Comparison of ENCODE assay signal across 8 cellular contexts in the genomic region with DNA sequence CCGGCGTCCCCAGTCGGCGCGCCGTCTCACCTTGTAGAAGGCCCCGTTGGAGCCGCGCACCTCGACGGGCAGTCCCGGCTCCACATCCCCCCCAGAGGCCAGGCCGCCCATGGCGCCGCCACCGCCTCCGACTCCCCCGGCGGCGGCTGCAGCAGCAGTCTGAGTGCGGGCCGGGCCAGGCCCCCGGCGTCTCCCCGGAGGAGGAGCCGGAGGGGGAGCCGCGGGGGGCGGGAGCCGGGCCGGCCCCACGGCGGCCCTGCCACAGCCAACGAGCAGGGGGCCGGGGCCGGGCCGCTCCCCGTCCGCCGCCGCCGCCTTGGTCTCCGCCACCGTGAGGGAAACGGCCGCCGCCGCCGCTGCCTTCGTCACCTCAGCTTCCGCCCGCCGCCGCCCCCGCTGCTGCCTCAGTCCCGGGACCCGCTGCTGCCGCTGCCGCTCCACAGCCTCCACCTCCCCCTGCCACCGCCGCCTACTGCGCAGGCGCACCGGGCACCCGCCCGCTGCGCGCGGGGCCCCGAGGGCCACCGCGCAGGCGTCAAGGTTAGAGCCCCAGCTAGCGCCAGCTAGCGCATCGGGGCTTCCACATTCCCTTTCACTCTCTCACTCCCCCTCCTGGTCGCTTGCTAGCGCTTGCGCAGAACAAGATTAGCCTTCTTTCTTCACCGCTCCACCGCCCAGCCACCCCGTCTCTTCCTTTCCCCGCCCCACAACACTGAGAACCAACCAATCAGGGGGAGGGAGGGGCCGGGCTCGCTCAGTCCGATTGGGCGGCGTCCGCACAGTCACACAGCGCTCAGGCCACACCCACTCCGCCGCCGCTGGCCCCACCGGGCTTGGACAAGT. TPM values are rescaled to one million over a fixed set of nuclear protein-coding genes. Genes with fewer than 3 reads are reported as not detected.
A peak's percentile ranks its signal among the peaks of the same experiment; 100 is the strongest.
DNase-seq lines count a peak whose midpoint lies in the region; ATAC-seq and TF ChIP-seq lines count a peak whose summit lies in the region.

A gene (minus strand): TSS at position 476 of the 843 bp plus-strand sequence. CDS start 365 bp downstream, at position 111.

- H3K27ac ChIP-seq in angular gyrus (ENCODE audit: low read depth, low read length) (peak within 1 kb of the TSS; percentile 80), left ventricle myocardium inferior (replicated peaks) (peak within 1 kb of the TSS; percentile 99), prostate gland (peak within 1 kb of the TSS; percentile 86 to 97), urinary bladder (ENCODE audit: low read depth) (peak within 1 kb of the TSS; percentile 95)

- peak; percentile 76 for TF ChIP-seq POLR2A in prostate gland (IDR thresholded peaks at IDR 0.05)

- peak; percentile 84 for ATAC-seq in GM18498 (IDR thresholded peaks at IDR 0.05; ENCODE audit: unreplicated experiment)
- peak; percentile 86 for ATAC-seq in HG02938 (IDR thresholded peaks at IDR 0.05; ENCODE audit: unreplicated experiment)

- H3K9me3 ChIP-seq in left ventricle myocardium inferior (replicated peaks) (no peaks in the 10 kb centered on the region), prostate gland (no peaks in the 10 kb centered on the region)

- DNase-seq in NCI-H187 (lab: John Stamatoyannopoulos, UW), result peak; percentile 88 to 94
- DNase-seq in T-helper 2 cell, result peak; percentile 94 to 99 (median 98)
- peak; percentile 100 for DNase-seq in left ventricle myocardium inferior
- peak; percentile 100 for DNase-seq in prostate gland (ENCODE audit: low spot score)

- 1% methylated on average over 90 of the region's 94 CpGs for WGBS in prostate gland
- under 1% methylated on average over 93 of the region's 94 CpGs for WGBS in urinary bladder

- peaks cover 9% of the 10 kb centered on the region for H3K36me3 ChIP-seq in left ventricle myocardium inferior
- no peaks in the 10 kb centered on the region for H3K36me3 ChIP-seq in prostate gland
- no peaks in the 10 kb centered on the region for H3K36me3 ChIP-seq in urinary bladder (ENCODE audit: insufficient read depth)

- H3K4me1 ChIP-seq in left ventricle myocardium inferior (peaks cover 53% of the 10 kb centered on the region), prostate gland (replicated peaks) (no peaks in the 10 kb centered on the region), urinary bladder (ENCODE audit: insufficient read depth) (peaks cover 7% of the 10 kb centered on the region)

- H3K27me3 ChIP-seq in left ventricle myocardium inferior (ENCODE audit: low read depth) (no peaks in the 10 kb centered on the region), prostate gland (replicated peaks; ENCODE audit: insufficient read depth) (no peaks in the 10 kb centered on the region)

- intact Hi-C loops in left ventricle myocardium inferior (cut with micrococcal nuclease), result no loop called here
- intact Hi-C loops in prostate gland (cut with DNase I), result no loop called here

- TF ChIP-seq CTCF in left ventricle myocardium inferior (IDR thresholded peaks at IDR 0.05; ENCODE audit: borderline replicate concordance) (peak; percentile 71), prostate gland (IDR thresholded peaks at IDR 0.05) (peak in 3 of 4 experiments; percentile 63 to 95 (median 86))

- H3K4me3 ChIP-seq in left ventricle myocardium inferior (peak within 1 kb of the TSS; percentile 91), prostate gland (peak within 1 kb of the TSS; percentile 77 to 95), urinary bladder (ENCODE audit: low read depth, low read length) (peak within 1 kb of the TSS; percentile 78)

RNA-seq across cellular contexts. Expression of the gene that starts here (rescaled TPM):
- total RNA-seq in left ventricle myocardium inferior (111 TPM), prostate gland (10 to 100 TPM; 27.1 to 51.4 TPM), urinary bladder (26.2 TPM)
- 38.5 TPM for polyA plus RNA-seq in urinary bladder

Comparison
In these comparisons a context has a peak if more than half of its experiments do, and no peak if none do; other contexts are left out.
1. Peak in every context shown above with its lines: DNase-seq, ATAC-seq, H3K4me3 ChIP-seq and H3K27ac ChIP-seq.